In genomic region chr11:31045335-31045734, GRCh38 we compare ENCODE assay signal across 14 cellular contexts.
DNase-seq lines count a peak whose midpoint lies in the region; ATAC-seq and TF ChIP-seq lines count a peak whose summit lies in the region.
"Had no signal": no experiment of that assay in that cellular context is flagged by ENCODE, and none has a peak within 500 bp of the region (broad histone marks: within the 10 kb centered on the region; RNA-seq: fewer than 3 reads in every experiment).

No MANE protein-coding gene starts in this region.

- no peak overlapping the region for H3K27ac Mint-ChIP-seq in activated CD4-positive, alpha-beta T cell treated with anti-CD3 and anti-CD28 coated beads for 36 hours
- H3K27ac Mint-ChIP-seq: memory B cell had no signal

- H3K79me1 ChIP-seq in mesendoderm (ENCODE audit: low read length) = no peaks in the 10 kb centered on the region

- no peaks in the 10 kb centered on the region for H3K36me3 ChIP-seq in mesendoderm (ENCODE audit: control insufficient read depth, insufficient read depth, low read length)
- H3K36me3 ChIP-seq: BE2C, thoracic aorta had no signal

- H3K9me3 Mint-ChIP-seq in activated CD4-positive, alpha-beta T cell treated with anti-CD3 and anti-CD28 coated beads for 36 hours (ENCODE audit: low read depth) = no peaks in the 10 kb centered on the region
- H3K9me3 Mint-ChIP-seq: memory B cell had no signal

- peak; percentile 36 for TF ChIP-seq CTCF in astrocyte of the spinal cord (IDR thresholded peaks at IDR 0.05; ENCODE audit: low read depth, low read length)

- no peak overlapping the region for H3K23ac ChIP-seq in mesendoderm (ENCODE audit: low read length)

- no peak overlapping the region for H3K27ac ChIP-seq in mesendoderm (ENCODE audit: low read depth, low read length)
- H3K27ac ChIP-seq: dorsolateral prefrontal cortex, thoracic aorta had no signal

- H3K4me2 ChIP-seq in mesendoderm (ENCODE audit: low read length) = no peak overlapping the region

- H2BK5ac ChIP-seq in mesendoderm (ENCODE audit: low read length) = no peak overlapping the region

- no peak overlapping the region for H2AK5ac ChIP-seq in mesendoderm (ENCODE audit: low read length)

- no peak overlapping the region for H3K56ac ChIP-seq in mesendoderm (ENCODE audit: low read length)

- no CpG with 5 or more reads among the region's 5 CpGs for WGBS in mesendoderm (ENCODE audit: extremely low coverage, insufficient coverage, low lambda C conversion rate)

- POLR2A ChIA-PET in activated CD4-positive, alpha-beta T cell treated with anti-CD3 and anti-CD28 coated beads for 36 hours (lab: Charles Lee) = interaction anchor here (0.7 kb wide), 1 partner anchor 233 kb away, joined by 12 read pairs; no protein-coding TSS in a partner anchor

- intact Hi-C loops in activated CD4-positive, alpha-beta T cell treated with anti-CD3 and anti-CD28 coated beads for 36 hours (cut with DNase I, micrococcal nuclease) = no loop called here

- no peaks in the 10 kb centered on the region for H3K36me3 Mint-ChIP-seq in activated CD4-positive, alpha-beta T cell treated with anti-CD3 and anti-CD28 coated beads for 36 hours (ENCODE audit: low read depth)
- H3K36me3 Mint-ChIP-seq: memory B cell had no signal

- DNase-seq in NCI-H1436 (lab: John Stamatoyannopoulos, UW) (peak; percentile 2), NCI-H1436 treated with DMSO at 0.1 percent for 48 hours (lab: John Stamatoyannopoulos, UW) (no peak), astrocyte of the spinal cord (ENCODE audit: low read depth, low spot score) (peak; percentile 8), mesendoderm (peak; percentile 38), globus pallidus (ENCODE audit: low spot score) (no peak), UCSD-AML1 (lab: John Stamatoyannopoulos, UW; ENCODE audit: unreplicated experiment) (no peak)
- DNase-seq in Jurkat, Clone E6-1 (ENCODE audit: low read depth, low spot score) = peak; percentile 14
- no peak for DNase-seq in activated CD4-positive, alpha-beta T cell treated with anti-CD3 and anti-CD28 coated beads for 36 hours
- DNase-seq: activated T-cell treated with anti-CD3 and anti-CD28 coated beads for 4 hours, BE2C, dorsolateral prefrontal cortex, IMR-90 had no signal

- no peaks in the 10 kb centered on the region for H3K4me1 Mint-ChIP-seq in activated CD4-positive, alpha-beta T cell treated with anti-CD3 and anti-CD28 coated beads for 36 hours
- H3K4me1 Mint-ChIP-seq: memory B cell had no signal

- no peak overlapping the region for H3K18ac ChIP-seq in mesendoderm (ENCODE audit: low read length)

- CTCF ChIA-PET in activated CD4-positive, alpha-beta T cell treated with anti-CD3 and anti-CD28 coated beads for 36 hours (lab: Charles Lee) = no interaction called here

- H3K4me3 Mint-ChIP-seq in activated CD4-positive, alpha-beta T cell treated with anti-CD3 and anti-CD28 coated beads for 36 hours = no peak overlapping the region
- H3K4me3 Mint-ChIP-seq: memory B cell had no signal

- no peak overlapping the region for H4K5ac ChIP-seq in mesendoderm (ENCODE audit: low read length)

- no peak overlapping the region for H3K4ac ChIP-seq in mesendoderm (ENCODE audit: low read depth, low read length)

- no peaks in the 10 kb centered on the region for H3K79me2 ChIP-seq in mesendoderm (ENCODE audit: control insufficient read depth, insufficient read depth, low read length)

- H4K8ac ChIP-seq in mesendoderm (ENCODE audit: low read depth, low read length) = no peak overlapping the region

- H2BK15ac ChIP-seq in mesendoderm (replicated peaks; ENCODE audit: low read depth) = no peak overlapping the region

- in situ Hi-C loops in astrocyte of the spinal cord (cut with HindIII; ENCODE audit: low sequenced_read_pairs) = no loop called here

- no peak for ATAC-seq in activated CD4-positive, alpha-beta T cell treated with anti-CD3 and anti-CD28 coated beads for 36 hours

- H3K9ac ChIP-seq in mesendoderm (ENCODE audit: low read length) = no peak overlapping the region

- no peak overlapping the region for H3K4me3 ChIP-seq in Jurkat, Clone E6-1 (ENCODE audit: low read length)
- no peak overlapping the region for H3K4me3 ChIP-seq in astrocyte of the spinal cord (ENCODE audit: low read depth, low read length)
- H3K4me3 ChIP-seq in mesendoderm (ENCODE audit: low read length) = no peak overlapping the region
- H3K4me3 ChIP-seq: dorsolateral prefrontal cortex, thoracic aorta had no signal

- no peak overlapping the region for H2BK120ac ChIP-seq in mesendoderm (ENCODE audit: low read depth, low read length)

- no peaks in the 10 kb centered on the region for H3K27me3 ChIP-seq in mesendoderm (ENCODE audit: insufficient read depth, low read length, poor library complexity)
- H3K27me3 ChIP-seq: BE2C had no signal

- no peaks in the 10 kb centered on the region for H3K27me3 Mint-ChIP-seq in activated CD4-positive, alpha-beta T cell treated with anti-CD3 and anti-CD28 coated beads for 36 hours
- H3K27me3 Mint-ChIP-seq: memory B cell had no signal

- H3K4me1 ChIP-seq in mesendoderm (ENCODE audit: control insufficient read depth, low read depth, low read length) = peaks cover 2% of the 10 kb centered on the region
- H3K4me1 ChIP-seq: BE2C had no signal

Comparison
In these comparisons a context has a peak if more than half of its experiments do, and no peak if none do; other contexts are left out.
1. DNase-seq: peak in NCI-H1436 (single experiment), Jurkat, Clone E6-1 (single experiment), astrocyte of the spinal cord (single experiment) and mesendoderm (single experiment); none in NCI-H1436 treated with DMSO at 0.1 percent for 48 hours (single experiment), globus pallidus (single experiment), UCSD-AML1 (single experiment) and activated CD4-positive, alpha-beta T cell treated with anti-CD3 and anti-CD28 coated beads for 36 hours (single experiment).